ENCODE assay signal across 32 cellular contexts in genomic region chr1:183572721-183573120, GRCh38. TPM values are rescaled to one million over a fixed set of nuclear protein-coding genes. Genes with fewer than 3 reads are reported as not detected.
"Had no signal": no experiment of that assay in that cellular context is flagged by ENCODE, and none has a peak within 500 bp of the region (broad histone marks: within the 10 kb centered on the region; RNA-seq: fewer than 3 reads in every experiment).

No MANE protein-coding gene starts in this region.

- H3K9me3 Mint-ChIP-seq: activated CD4-positive, alpha-beta memory T cell treated with anti-CD3 and anti-CD28 coated beads for 36 hours; activated T-cell treated with anti-CD3 and anti-CD28 coated beads, Interleukin-2, amount 50 U/mL, for 4 hours; activated T-helper 2 cell treated with anti-CD3 and anti-CD28 coated beads, Interferon-gamma antibody, Interleukin-2, Interleukin-4, amounts not matched to agents 10 μg/mL and 5 μg/mL and 100 μg/mL, durations not matched to agents 14 hours and 24 hours and 36 hours; central memory CD8-positive, alpha-beta T cell; mesothelial cell of epicardium; naive B cell; nephron progenitor cell; stimulated activated effector memory CD8-positive, alpha-beta T cell treated with anti-CD3 and anti-CD28 coated beads, Interleukin-12 subunit alpha, Interleukin-12 subunit beta, amount 100 ng/mL, for 72 hours; T-helper 2 cell treated with Interferon-gamma antibody and Interleukin-4, amounts not matched to agents 5 μg/mL and 100 μg/mL, for 36 hours had no signal

- ATAC-seq: activated T-cell treated with anti-CD3 and anti-CD28 coated beads, Interleukin-2, amount 50 U/mL, for 4 hours; left cardiac atrium; sciatic nerve; stimulated activated effector memory CD8-positive, alpha-beta T cell treated with anti-CD3 and anti-CD28 coated beads, Interleukin-12 subunit alpha, Interleukin-12 subunit beta, amount 100 ng/mL, for 72 hours had no signal

- H3K27me3 Mint-ChIP-seq: activated CD4-positive, alpha-beta memory T cell treated with anti-CD3 and anti-CD28 coated beads for 36 hours; central memory CD8-positive, alpha-beta T cell; naive B cell; progenitor cell of endocrine pancreas had no signal

- H3K4me1 ChIP-seq: suprapubic skin had no signal

- H3K27ac ChIP-seq: epithelial cell of prostate, esophagus squamous epithelium, ovary, skin epidermis, stomach, suprapubic skin, tibial nerve, VCaP had no signal

- H3K36me3 ChIP-seq: esophagus squamous epithelium, ovary, stomach, suprapubic skin, tibial nerve had no signal

- DNase-seq: activated CD4-positive, alpha-beta memory T cell treated with anti-CD3 and anti-CD28 coated beads for 36 hours; activated CD4-positive, alpha-beta T cell treated with anti-CD3 and anti-CD28 coated beads for 4 hours; activated CD8-positive, alpha-beta memory T cell treated with anti-CD3 and anti-CD28 coated beads, Interleukin-2, amount 50 U/mL, for 48 hours; activated T-cell treated with anti-CD3 and anti-CD28 coated beads, Interleukin-2, amount 50 U/mL, for 4 hours; anterior cingulate cortex; effector CD8-positive, alpha-beta T cell; esophagus squamous epithelium; head of caudate nucleus; hippocampal formation; left cardiac atrium; mammary epithelial cell; naive B cell; nephron progenitor cell; ovary; stimulated activated CD4-positive, alpha-beta T cell treated with anti-CD3 and anti-CD28 coated beads, Interleukin-4, amount 100 ng/mL, for 24 hours; stomach; T-helper 1 cell had no signal

- H3K4me3 Mint-ChIP-seq: activated CD4-positive, alpha-beta memory T cell treated with anti-CD3 and anti-CD28 coated beads for 36 hours; activated naive CD8-positive, alpha-beta T cell; activated T-cell treated with anti-CD3 and anti-CD28 coated beads, Interleukin-2, amount 50 U/mL, for 4 hours; central memory CD8-positive, alpha-beta T cell; mesothelial cell of epicardium; naive B cell; nephron progenitor cell; stimulated activated effector memory CD8-positive, alpha-beta T cell treated with anti-CD3 and anti-CD28 coated beads, Interleukin-12 subunit alpha, Interleukin-12 subunit beta, amount 100 ng/mL, for 72 hours; T-helper 2 cell treated with Interferon-gamma antibody and Interleukin-4, amounts not matched to agents 5 μg/mL and 100 μg/mL, for 36 hours had no signal

- H3K9me3 ChIP-seq: esophagus squamous epithelium, ovary, stomach, suprapubic skin, tibial nerve had no signal

- H3K4me3 ChIP-seq: esophagus squamous epithelium, ovary, skin epidermis, stomach, suprapubic skin, tibial nerve had no signal

- H3K27me3 ChIP-seq: esophagus squamous epithelium, ovary, stomach, suprapubic skin, tibial nerve had no signal

- H3K27ac Mint-ChIP-seq: activated CD4-positive, alpha-beta memory T cell treated with anti-CD3 and anti-CD28 coated beads for 36 hours; activated naive CD8-positive, alpha-beta T cell; activated T-helper 2 cell treated with anti-CD3 and anti-CD28 coated beads, Interferon-gamma antibody, Interleukin-2, Interleukin-4, amounts not matched to agents 10 μg/mL and 5 μg/mL and 100 μg/mL, durations not matched to agents 14 hours and 24 hours and 36 hours; mesothelial cell of epicardium; nephron progenitor cell; progenitor cell of endocrine pancreas; stimulated activated effector memory CD8-positive, alpha-beta T cell treated with anti-CD3 and anti-CD28 coated beads, Interleukin-12 subunit alpha, Interleukin-12 subunit beta, amount 100 ng/mL, for 72 hours; T-helper 2 cell treated with Interferon-gamma antibody and Interleukin-4, amounts not matched to agents 5 μg/mL and 100 μg/mL, for 36 hours had no signal

- H3K36me3 Mint-ChIP-seq: activated CD4-positive, alpha-beta memory T cell treated with anti-CD3 and anti-CD28 coated beads for 36 hours; mesothelial cell of epicardium; stimulated activated effector memory CD8-positive, alpha-beta T cell treated with anti-CD3 and anti-CD28 coated beads, Interleukin-12 subunit alpha, Interleukin-12 subunit beta, amount 100 ng/mL, for 72 hours had no signal

RNA-seq across cellular contexts. Expression of gene NCF2, which starts 17.5 kb away (rescaled TPM):
- total RNA-seq: dermis microvascular lymphatic vessel endothelial cell, fibroblast of villous mesenchyme, mesothelial cell of epicardium had no signal
